In genomic region chr19:37770985-37771384, GRCh38 we compare ENCODE assay signal across 32 cellular contexts. TPM values are rescaled to one million over a fixed set of nuclear protein-coding genes. Genes with fewer than 3 reads are reported as not detected.
DNase-seq lines count a peak whose midpoint lies in the region; ATAC-seq, FAIRE-seq and TF ChIP-seq lines count a peak whose summit lies in the region.
"Had no signal": no experiment of that assay in that cellular context is flagged by ENCODE, and none has a peak within 500 bp of the region (broad histone marks: within the 10 kb centered on the region; RNA-seq: fewer than 3 reads in every experiment).

No MANE protein-coding gene starts in this region.

- no peak overlapping the region for H3K9ac ChIP-seq in HepG2 (ENCODE audit: insufficient read depth, low read depth, low read length)
- no peak overlapping the region for H3K9ac ChIP-seq in K562 (ENCODE audit: insufficient read depth in 1 of 2, low read depth in 2 of 2, low read length in 2 of 2)
- H3K9ac ChIP-seq: BLaER1; BLaER1 treated with 17β-estradiol and CSF1 and Interleukin-3, amounts not matched to agents 10 nM and 100 nM had no signal

- ATAC-seq in HepG2 (no peak), right lobe of liver (no peak), A549 (no peak), K562 (no peak), HG03565 (IDR thresholded peaks at IDR 0.05; ENCODE audit: unreplicated experiment) (no peak), lower lobe of right lung (no peak)
- ATAC-seq: CD8-positive, alpha-beta T cell had no signal

- H3K27ac ChIP-seq in HepG2 (ENCODE audit: extremely low read length, insufficient read depth, low read length), result no peak overlapping the region
- H3K27ac ChIP-seq in right lobe of liver, result no peak overlapping the region
- no peak overlapping the region for H3K27ac ChIP-seq in A549
- H3K27ac ChIP-seq in K562 (ENCODE audit: extremely low read depth, low read depth, low read length), result no peak overlapping the region
- H3K27ac ChIP-seq in lower lobe of right lung, result no peak overlapping the region
- H3K27ac ChIP-seq: 22Rv1; BLaER1; BLaER1 treated with 17β-estradiol and CSF1 and Interleukin-3, amounts not matched to agents 10 nM and 100 nM; C4-2B had no signal

- intact Hi-C loops in HepG2 (cut with micrococcal nuclease; ENCODE audit: unreplicated experiment), result no loop called here
- intact Hi-C loops in right lobe of liver (cut with DNase I), result no loop called here
- intact Hi-C loops in K562 (cut with micrococcal nuclease), result no loop called here
- intact Hi-C loops in lower lobe of right lung (cut with DNase I), result no loop called here

- POLR2A ChIA-PET in HepG2 (lab: Yijun Ruan, JAX) (no interaction called here), A549 (lab: Yijun Ruan, JAX) (no interaction called here), K562 (lab: Yijun Ruan, JAX) (no interaction called here)

- no peak for DNase-seq in HepG2 (ENCODE audit: low spot score)
- no peak for DNase-seq in right lobe of liver
- DNase-seq in A549 (ENCODE audit: low read depth in 1 of 2, low spot score in 1 of 2), result no peak
- no peak for DNase-seq in K562 (ENCODE audit: extremely low read depth in 1 of 4, low spot score in 3 of 4)
- no peak for DNase-seq in lower lobe of right lung
- DNase-seq: 8988T; ACHN; AML-193; BE2C; C1 segment of cervical spinal cord; Caco-2; Calu3; CD4-positive, alpha-beta memory T cell; CD4-positive, alpha-beta T cell; CD4-positive, CD25-positive, alpha-beta regulatory T cell; CD8-positive, alpha-beta memory T cell; CD8-positive, alpha-beta T cell; COR-L47; DMS 273 treated with DMSO at 0.1 percent for 48 hours; DMS153; DMS53; DMS79; DMS79 treated with DMSO at 0.1 percent for 48 hours; DND-41; EL had no signal

- CTCF ChIA-PET in HepG2 (lab: Yijun Ruan, JAX; ENCODE audit: low intra/inter-chr PET ratio, low total read pairs) (no interaction called here), A549 (lab: Yijun Ruan, JAX) (interaction anchor here (0.6 to 0.7 kb wide), 2 partner anchors 9 to 28 kb away, joined by 3 read pairs; partner anchors contain the start of gene ZNF573), K562 (lab: Yijun Ruan, JAX; ENCODE audit: low intra/inter-chr PET ratio) (no interaction called here)

- H3K4me1 ChIP-seq in HepG2 (ENCODE audit: insufficient read depth, low read length) (no peaks in the 10 kb centered on the region), right lobe of liver (no peaks in the 10 kb centered on the region), A549 (no peaks in the 10 kb centered on the region), K562 (replicated peaks in 1 of 2; ENCODE audit: control insufficient read depth in 2 of 2, insufficient read depth in 2 of 2, low read length in 2 of 2) (no peaks in the 10 kb centered on the region), lower lobe of right lung (no peaks in the 10 kb centered on the region)
- H3K4me1 ChIP-seq: BE2C; BLaER1; BLaER1 treated with 17β-estradiol and CSF1 and Interleukin-3, amounts not matched to agents 10 nM and 100 nM; Caco-2 had no signal

- BruUV-seq in HepG2 (replicated peaks; lab: Mats Ljungman, UMichigan) (no TSS peak), K562 (replicated peaks; lab: Mats Ljungman, UMichigan) (no TSS peak)

- no peaks in the 10 kb centered on the region for H3K79me2 ChIP-seq in HepG2 (ENCODE audit: insufficient read depth, low read length)
- no peaks in the 10 kb centered on the region for H3K79me2 ChIP-seq in K562 (ENCODE audit: control insufficient read depth, insufficient read depth, low read length)

- no peak for TF ChIP-seq RAD21 in HepG2 (CRISPR knock-in tag; IDR thresholded peaks at IDR 0.05)
- TF ChIP-seq RAD21 in A549 (conservative IDR thresholded peaks at IDR 0.05 in 1 of 2, IDR thresholded peaks at IDR 0.05 in 1 of 2), result no peak
- TF ChIP-seq RAD21 in K562 (CRISPR knock-in tag; conservative IDR thresholded peaks at IDR 0.05 in 1 of 2, IDR thresholded peaks at IDR 0.05 in 1 of 2), result no peak

- TF ChIP-seq CTCF in HepG2 (CRISPR knock-in tag; IDR thresholded peaks at IDR 0.05) (no peak), right lobe of liver (IDR thresholded peaks at IDR 0.05) (no peak), A549 (IDR thresholded peaks at IDR 0.05) (no peak), K562 (IDR thresholded peaks at IDR 0.05 in 2 of 3, conservative IDR thresholded peaks at IDR 0.05 in 1 of 3; ENCODE audit: insufficient read depth in 2 of 3, low read depth in 1 of 3, low read length in 3 of 3) (no peak), lower lobe of right lung (IDR thresholded peaks at IDR 0.05) (no peak)

- H3K36me3 ChIP-seq in HepG2 (replicated peaks in 1 of 2; ENCODE audit: control insufficient read depth in 1 of 2, insufficient read depth in 2 of 2, low read length in 2 of 2) (peaks cover 0 to 10% of the 10 kb centered on the region in 2 experiments; a peak in 2 of 5 replicates), right lobe of liver (peaks cover 0 to 29% (median 10%) of the 10 kb centered on the region in 4 donors), K562 (ENCODE audit: control insufficient read depth, insufficient read depth, low read length) (peaks cover 5% of the 10 kb centered on the region; the same call in 2 of the 3 replicates), lower lobe of right lung (peaks cover 55% of the 10 kb centered on the region)

- no peak for TF ChIP-seq POLR2A in HepG2 (IDR thresholded peaks at IDR 0.05; ENCODE audit: insufficient read depth in 1 of 2, low read depth in 2 of 2, low read length in 2 of 2)
- no peak for TF ChIP-seq POLR2A in right lobe of liver (IDR thresholded peaks at IDR 0.05)
- TF ChIP-seq POLR2A in A549 (IDR thresholded peaks at IDR 0.05; ENCODE audit: low read length), result no peak
- TF ChIP-seq POLR2A in K562 (conservative IDR thresholded peaks at IDR 0.05), result no peak

- TF ChIP-seq EP300 in HepG2 (IDR thresholded peaks at IDR 0.05; ENCODE audit: low read depth in 2 of 2, low read length in 2 of 2) (no peak), HepG2 (CRISPR knock-in tag; IDR thresholded peaks at IDR 0.05; ENCODE audit: borderline replicate concordance) (no peak), A549 (IDR thresholded peaks at IDR 0.05) (no peak), K562 (IDR thresholded peaks at IDR 0.05; ENCODE audit: low read length) (no peak)

- H3K4me2 ChIP-seq in HepG2 (ENCODE audit: low read depth, low read length), result no peak overlapping the region
- H3K4me2 ChIP-seq in A549, result no peak overlapping the region
- no peak overlapping the region for H3K4me2 ChIP-seq in K562 (ENCODE audit: insufficient read depth, low read length)
- H3K4me2 ChIP-seq: BLaER1; BLaER1 treated with 17β-estradiol and CSF1 and Interleukin-3, amounts not matched to agents 10 nM and 100 nM had no signal

- FAIRE-seq in HepG2 (lab: Jason Lieb, UNC), result no peak
- no peak for FAIRE-seq in A549 (lab: Jason Lieb, UNC)
- no peak for FAIRE-seq in K562 (lab: Jason Lieb, UNC)
- FAIRE-seq: A204.1, D721Med had no signal

- H2AFZ ChIP-seq in HepG2 (ENCODE audit: low read length), result no peak overlapping the region
- H2AFZ ChIP-seq in K562 (ENCODE audit: low read depth, low read length), result no peak overlapping the region

- no peaks in the 10 kb centered on the region for H4K20me1 ChIP-seq in HepG2 (ENCODE audit: insufficient read depth, low read length)
- H4K20me1 ChIP-seq in K562 (replicated peaks; ENCODE audit: control insufficient read depth, insufficient read depth, low read length), result no peaks in the 10 kb centered on the region
- H4K20me1 ChIP-seq: BLaER1; BLaER1 treated with 17β-estradiol and CSF1 and Interleukin-3, amounts not matched to agents 10 nM and 100 nM had no signal

- no peak overlapping the region for H3K4me3 ChIP-seq in HepG2 (replicated peaks in 1 of 3; ENCODE audit: insufficient read depth in 1 of 3, low read depth in 2 of 3, low read length in 3 of 3)
- no peak overlapping the region for H3K4me3 ChIP-seq in right lobe of liver
- H3K4me3 ChIP-seq in A549, result no peak overlapping the region
- H3K4me3 ChIP-seq in K562, result no peak overlapping the region
- no peak overlapping the region for H3K4me3 ChIP-seq in lower lobe of right lung
- H3K4me3 ChIP-seq: BLaER1; BLaER1 treated with 17β-estradiol and CSF1 and Interleukin-3, amounts not matched to agents 10 nM and 100 nM had no signal

- H3K9me3 ChIP-seq in HepG2 (ENCODE audit: low read length) (no peaks in the 10 kb centered on the region), right lobe of liver (no peaks in the 10 kb centered on the region), A549 (peaks cover 64% of the 10 kb centered on the region), K562 (replicated peaks; ENCODE audit: control insufficient read depth, insufficient read depth, low read depth, low read length) (no peaks in the 10 kb centered on the region), lower lobe of right lung (no peaks in the 10 kb centered on the region)
- H3K9me3 ChIP-seq: BE2C, Caco-2 had no signal

- WGBS in HepG2 (ENCODE audit: low lambda C conversion rate), result 100% methylated on average over 1 of the region's 1 CpG
- WGBS in right lobe of liver (ENCODE audit: insufficient coverage, low coverage, low lambda C conversion rate, missing lambda C conversion rate), result 86% methylated on average over 1 of the region's 1 CpG
- WGBS in A549 (ENCODE audit: missing lambda C conversion rate), result 97% methylated on average over 1 of the region's 1 CpG
- WGBS in K562 (ENCODE audit: insufficient coverage, low coverage, missing lambda C conversion rate), result 85% methylated on average over 1 of the region's 1 CpG

- H3K27me3 ChIP-seq in HepG2 (ENCODE audit: control insufficient read depth in 1 of 2, insufficient read depth in 2 of 2, low read length in 2 of 2), result no peaks in the 10 kb centered on the region; a peak in 1 of 5 replicates
- H3K27me3 ChIP-seq in right lobe of liver, result no peaks in the 10 kb centered on the region
- H3K27me3 ChIP-seq in K562 (ENCODE audit: control insufficient read depth in 2 of 2, insufficient read depth in 2 of 2, low read length in 2 of 2), result no peaks in the 10 kb centered on the region
- no peaks in the 10 kb centered on the region for H3K27me3 ChIP-seq in lower lobe of right lung (ENCODE audit: low read depth)
- H3K27me3 ChIP-seq: BE2C; BLaER1; BLaER1 treated with 17β-estradiol and CSF1 and Interleukin-3, amounts not matched to agents 10 nM and 100 nM had no signal

- in situ Hi-C loops in HepG2 (cut with HindIII; ENCODE audit: extremely low pct_ligation_motif_present, low pct_unique_long_range_greater_than_20kb), result no loop called here
- in situ Hi-C loops in K562 (cut with MboI), result no loop called here

- no peaks in the 10 kb centered on the region for H3K9me1 ChIP-seq in K562 (ENCODE audit: control insufficient read depth, insufficient read depth, low read length)

RNA-seq across cellular contexts. Expression of gene ZNF573, which starts 8.4 kb away (rescaled TPM):
- total RNA-seq in HepG2 (2016; rRNA removed; fragmentation: Illumina TruSeq; extraction: Trizol) (9.3 and 16.0 TPM in 2 replicates), right lobe of liver (1 to 10 TPM; 1.9 to 7.1 (median 3.3) TPM), K562 (2014; rRNA removed) (1.5 and 2.0 TPM in 2 replicates), K562 (2014; rRNA removed; fragmentation: Illumina TruSeq; extraction: Trizol) (7.3 and 7.8 TPM in 2 replicates), K562 (2015; rRNA removed; fragmentation: Illumina TruSeq; extraction: Trizol) (6.7 and 7.9 TPM in 2 replicates), K562 (2021) (4.7 and 5.0 TPM in 2 replicates), lower lobe of right lung (9.7 TPM)
- 4.3 and 4.8 TPM in 2 replicates for total RNA-seq in HepG2 (2016; cell fraction: cytosol; rRNA removed; fragmentation: Illumina TruSeq; extraction: Trizol; ENCODE audit: low read depth)
- total RNA-seq in HepG2 (2016; cell fraction: insoluble cytoplasmic fraction; rRNA removed; fragmentation: Illumina TruSeq; extraction: Trizol), result 9.5 and 14.7 TPM in 2 replicates
- 4.5 and 4.8 TPM in 2 replicates for total RNA-seq in HepG2 (2016; cell fraction: membrane; rRNA removed; fragmentation: Illumina TruSeq; extraction: Trizol)
- total RNA-seq in HepG2 (2016; cell fraction: nucleus; rRNA removed; fragmentation: Illumina TruSeq; extraction: Trizol), result 8.8 and 10.3 TPM in 2 replicates
- polyA plus RNA-seq in HepG2 (2011; rRNA removed) (2.1 and 3.1 TPM in 2 replicates), A549 (2011; rRNA removed) (5.8 and 8.5 TPM in 2 replicates), A549 (2017; fragmentation: RNase III; extraction: RNeasy Plus Mini Kit Qiagen cat#74134 plus additional on column Dnase treatment) (3.0 to 5.9 TPM (median 4.6 TPM) in 3 replicates), K562 (2011; rRNA removed) (1.5 and 4.3 TPM in 2 replicates), K562 (2014; fragmentation: Illumina TruSeq; extraction: Trizol) (1.7 and 2.3 TPM in 2 replicates), K562 (2014; fragmentation: Nextera tagmentation; extraction: Ambion mirVana) (1 to 10 TPM; 2.4 to 4.6 TPM), K562 (2014; rRNA removed) (2.0 and 2.3 TPM in 2 replicates)
- polyA plus RNA-seq in HepG2 (2011; cell fraction: cytosol; rRNA removed), result 0.62 and 15.1 TPM in 2 replicates
- polyA plus RNA-seq in HepG2 (2011; cell fraction: nucleus; rRNA removed), result 2.5 and 16.8 TPM in 2 replicates
- 1.1 and 3.0 TPM in 2 replicates for polyA plus RNA-seq in HepG2 (2012)
- 0.38 and 0.58 TPM in 2 replicates for polyA plus RNA-seq in HepG2 (2016; cell fraction: cytosol; fragmentation: Illumina TruSeq; extraction: Trizol; ENCODE audit: low read depth)
- 2.4 and 3.1 TPM in 2 replicates for polyA plus RNA-seq in HepG2 (2016; cell fraction: insoluble cytoplasmic fraction; fragmentation: Illumina TruSeq; extraction: Trizol; ENCODE audit: low read depth)
- polyA plus RNA-seq in HepG2 (2016; cell fraction: membrane; fragmentation: Illumina TruSeq; extraction: Trizol; ENCODE audit: low read depth), result 0.39 and 0.66 TPM in 2 replicates
- 1.8 and 4.6 TPM in 2 replicates for polyA plus RNA-seq in HepG2 (2016; cell fraction: nucleus; fragmentation: Illumina TruSeq; extraction: Trizol; ENCODE audit: insufficient read depth, low read depth)
- 6.8 and 11.8 TPM in 2 replicates for polyA minus RNA-seq in HepG2 (2011; rRNA and poly(A)+ RNA removed; ENCODE audit: low replicate concordance)
- polyA minus RNA-seq in HepG2 (2011; cell fraction: cytosol; rRNA and poly(A)+ RNA removed), result 4.4 and 7.3 TPM in 2 replicates
- 14.3 and 20.4 TPM in 2 replicates for polyA minus RNA-seq in HepG2 (2011; cell fraction: nucleus; rRNA and poly(A)+ RNA removed)
- polyA plus RNA-seq in A549 (2012; cell fraction: cytosol; rRNA removed), result 1.2 and 1.3 TPM in 2 replicates
- polyA plus RNA-seq in A549 (2012; cell fraction: nucleus; rRNA removed), result 0.77 and 1.2 TPM in 2 replicates
- 7.2 and 14.8 TPM in 2 replicates for polyA minus RNA-seq in A549 (2011; rRNA and poly(A)+ RNA removed)
- total RNA-seq in K562 (2011; cell fraction: chromatin; rRNA removed; ENCODE audit: low replicate concordance), result 5.2 and 15.1 TPM in 2 replicates
- 4.3 and 8.3 TPM in 2 replicates for total RNA-seq in K562 (2011; cell fraction: nucleolus; rRNA removed)
- 7.8 and 8.5 TPM in 2 replicates for total RNA-seq in K562 (2011; cell fraction: nucleoplasm; rRNA removed)
- 0.41 and 0.78 TPM in 2 replicates for polyA plus RNA-seq in K562 (2011; cell fraction: cytosol; rRNA removed)
- polyA plus RNA-seq in K562 (2011; cell fraction: nucleus; rRNA removed), result 0.52 and 2.8 TPM in 2 replicates
- 0.96 and 1.4 TPM in 2 replicates for polyA plus RNA-seq in K562 (2012)
- polyA minus RNA-seq in K562 (2011; rRNA and poly(A)+ RNA removed), result 2.7 and 6.8 TPM in 2 replicates
- 3.8 TPM in 1 of 2 replicates, not detected in the other for polyA minus RNA-seq in K562 (2011; cell fraction: cytosol; rRNA and poly(A)+ RNA removed)
- 1.3 and 1.6 TPM in 2 replicates for polyA minus RNA-seq in K562 (2011; cell fraction: nucleus; rRNA and poly(A)+ RNA removed)

RNA-seq across cellular contexts. Expression of gene ZNF607, which starts 51.4 kb away (rescaled TPM):
- total RNA-seq in HepG2 (2016; rRNA removed; fragmentation: Illumina TruSeq; extraction: Trizol) (8.3 and 11.3 TPM in 2 replicates), right lobe of liver (1 to 10 TPM in 1 of 6 experiments, under 1 TPM in 5; 0.37 to 1.9 (median 0.79) TPM), K562 (2014; rRNA removed) (2.4 and 2.7 TPM in 2 replicates), K562 (2014; rRNA removed; fragmentation: Illumina TruSeq; extraction: Trizol) (3.6 and 3.9 TPM in 2 replicates), K562 (2015; rRNA removed; fragmentation: Illumina TruSeq; extraction: Trizol) (3.7 and 3.8 TPM in 2 replicates), K562 (2021) (5.1 and 5.7 TPM in 2 replicates), lower lobe of right lung (6.7 TPM)
- 1.0 and 1.2 TPM in 2 replicates for total RNA-seq in HepG2 (2016; cell fraction: cytosol; rRNA removed; fragmentation: Illumina TruSeq; extraction: Trizol; ENCODE audit: low read depth)
- 9.2 and 10.6 TPM in 2 replicates for total RNA-seq in HepG2 (2016; cell fraction: insoluble cytoplasmic fraction; rRNA removed; fragmentation: Illumina TruSeq; extraction: Trizol)
- total RNA-seq in HepG2 (2016; cell fraction: membrane; rRNA removed; fragmentation: Illumina TruSeq; extraction: Trizol), result 3.5 and 4.4 TPM in 2 replicates
- 8.0 and 8.2 TPM in 2 replicates for total RNA-seq in HepG2 (2016; cell fraction: nucleus; rRNA removed; fragmentation: Illumina TruSeq; extraction: Trizol)
- polyA plus RNA-seq in HepG2 (2011; rRNA removed) (3.8 and 4.2 TPM in 2 replicates), A549 (2011; rRNA removed) (5.9 and 6.4 TPM in 2 replicates), A549 (2017; fragmentation: RNase III; extraction: RNeasy Plus Mini Kit Qiagen cat#74134 plus additional on column Dnase treatment) (5.8 to 6.8 TPM (median 6.0 TPM) in 3 replicates), K562 (2011; rRNA removed) (0.91 and 4.3 TPM in 2 replicates), K562 (2014; fragmentation: Illumina TruSeq; extraction: Trizol) (3.0 and 3.2 TPM in 2 replicates), K562 (2014; fragmentation: Nextera tagmentation; extraction: Ambion mirVana) (under 1 TPM; 0.65 to 0.96 TPM), K562 (2014; rRNA removed) (3.1 and 4.3 TPM in 2 replicates)
- polyA plus RNA-seq in HepG2 (2011; cell fraction: cytosol; rRNA removed), result 2.7 and 3.3 TPM in 2 replicates
- polyA plus RNA-seq in HepG2 (2011; cell fraction: nucleus; rRNA removed), result 7.0 and 9.5 TPM in 2 replicates
- 4.9 and 5.6 TPM in 2 replicates for polyA plus RNA-seq in HepG2 (2012)
- polyA plus RNA-seq in HepG2 (2016; cell fraction: cytosol; fragmentation: Illumina TruSeq; extraction: Trizol; ENCODE audit: low read depth), result 0.36 and 0.38 TPM in 2 replicates
- polyA plus RNA-seq in HepG2 (2016; cell fraction: insoluble cytoplasmic fraction; fragmentation: Illumina TruSeq; extraction: Trizol; ENCODE audit: low read depth), result 4.2 and 4.9 TPM in 2 replicates
- polyA plus RNA-seq in HepG2 (2016; cell fraction: membrane; fragmentation: Illumina TruSeq; extraction: Trizol; ENCODE audit: low read depth), result 0.96 and 1.2 TPM in 2 replicates
- 11.0 and 11.1 TPM in 2 replicates for polyA plus RNA-seq in HepG2 (2016; cell fraction: nucleus; fragmentation: Illumina TruSeq; extraction: Trizol; ENCODE audit: insufficient read depth, low read depth)
- polyA minus RNA-seq in HepG2 (2011; rRNA and poly(A)+ RNA removed; ENCODE audit: low replicate concordance), result 5.1 and 5.8 TPM in 2 replicates
- polyA minus RNA-seq in HepG2 (2011; cell fraction: cytosol; rRNA and poly(A)+ RNA removed), result 2.3 and 3.2 TPM in 2 replicates
- polyA minus RNA-seq in HepG2 (2011; cell fraction: nucleus; rRNA and poly(A)+ RNA removed), result 5.3 and 8.1 TPM in 2 replicates
- polyA plus RNA-seq in A549 (2012; cell fraction: cytosol; rRNA removed), result 2.4 and 2.7 TPM in 2 replicates
- polyA plus RNA-seq in A549 (2012; cell fraction: nucleus; rRNA removed), result 5.0 and 6.2 TPM in 2 replicates
- 6.1 and 6.5 TPM in 2 replicates for polyA minus RNA-seq in A549 (2011; rRNA and poly(A)+ RNA removed)
- total RNA-seq in K562 (2011; cell fraction: chromatin; rRNA removed; ENCODE audit: low replicate concordance), result 3.2 and 7.5 TPM in 2 replicates
- 3.2 and 3.3 TPM in 2 replicates for total RNA-seq in K562 (2011; cell fraction: nucleolus; rRNA removed)
- 4.8 and 6.3 TPM in 2 replicates for total RNA-seq in K562 (2011; cell fraction: nucleoplasm; rRNA removed)
- 0.46 and 1.9 TPM in 2 replicates for polyA plus RNA-seq in K562 (2011; cell fraction: cytosol; rRNA removed)
- 1.5 and 5.6 TPM in 2 replicates for polyA plus RNA-seq in K562 (2011; cell fraction: nucleus; rRNA removed)
- polyA plus RNA-seq in K562 (2012), result 2.5 and 3.4 TPM in 2 replicates
- 2.1 and 6.3 TPM in 2 replicates for polyA minus RNA-seq in K562 (2011; rRNA and poly(A)+ RNA removed)
- polyA minus RNA-seq in K562 (2011; cell fraction: cytosol; rRNA and poly(A)+ RNA removed), result 0.91 and 2.9 TPM in 2 replicates
- 0.78 and 1.9 TPM in 2 replicates for polyA minus RNA-seq in K562 (2011; cell fraction: nucleus; rRNA and poly(A)+ RNA removed)

Comparison
In these comparisons a context has a peak if more than half of its experiments do, and no peak if none do; other contexts are left out.
1. Of the 241 proteins assayed by ChIP-seq in both HepG2 and K562: peak only in HepG2: MAFF and MAFK; only in K562: none; in both: none; in neither: 239.